Comparison of ENCODE assay signal across 1 cellular context in genomic region chr4:30768278-30768677, GRCh38.
TF ChIP-seq lines count a peak whose summit lies in the region.

No MANE protein-coding gene starts in this region.

TF ChIP-seq in GM23338, 12 proteins besides CTCF, POLR2A, EP300 and RAD21 (continued from another document):
- TF ChIP-seq ZNF462 (CRISPR knock-in tag; IDR thresholded peaks at IDR 0.05) (no peak), STAT1 (IDR thresholded peaks at IDR 0.05; ENCODE audit: unreplicated experiment) (no peak), EZH2phosphoT487 (IDR thresholded peaks at IDR 0.05; ENCODE audit: unreplicated experiment) (no peak), JUNB (IDR thresholded peaks at IDR 0.05; ENCODE audit: unreplicated experiment) (no peak), ZNF114 (CRISPR knock-in tag; IDR thresholded peaks at IDR 0.05) (no peak), EZH2 (IDR thresholded peaks at IDR 0.05; ENCODE audit: low read depth, unreplicated experiment) (no peak), POLR2AphosphoS5 (IDR thresholded peaks at IDR 0.05; ENCODE audit: low read depth) (no peak), REST (IDR thresholded peaks at IDR 0.05; ENCODE audit: unreplicated experiment) (no peak), CREB1 (CRISPR knock-in tag; IDR thresholded peaks at IDR 0.05; ENCODE audit: low read depth) (no peak)
